In the genomic region with DNA sequence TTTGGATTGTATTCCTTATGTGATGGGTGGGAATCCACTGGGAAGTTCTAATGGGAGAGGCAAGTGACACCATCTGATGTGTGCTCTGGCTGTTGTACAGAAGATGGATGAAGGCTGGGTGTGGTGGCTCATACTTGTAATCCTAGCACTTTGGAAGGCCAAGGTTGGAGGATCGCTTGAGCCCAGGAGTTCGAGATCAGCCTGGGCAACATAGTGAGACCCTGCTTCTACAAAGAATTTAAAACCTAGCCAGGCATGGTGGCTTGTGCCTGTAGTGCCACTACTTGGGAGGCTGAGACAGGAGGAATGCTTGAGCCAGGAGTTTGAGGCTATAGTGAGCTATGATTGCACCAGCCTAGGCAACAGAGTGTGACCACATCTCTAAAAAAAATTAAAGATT, we compare ENCODE assay signal across 9 cellular contexts.
"Had no signal": no experiment of that assay in that cellular context is flagged by ENCODE, and none has a peak within 500 bp of the region (broad histone marks: within the 10 kb centered on the region; RNA-seq: fewer than 3 reads in every experiment).

No MANE protein-coding gene starts in this region.

- H3K4me3 Mint-ChIP-seq: HFFc6 had no signal

- H3K4me3 ChIP-seq: GM23248, HAP-1 had no signal

- H2AFZ ChIP-seq: GM23248 had no signal

- ATAC-seq: HCT116 had no signal

- H3K9me3 ChIP-seq: HAP-1 had no signal

- H3K36me3 ChIP-seq: HAP-1 had no signal

- H3K27ac ChIP-seq: HL-60 had no signal

- H3K4me1 ChIP-seq: HAP-1 had no signal

- H3K9ac ChIP-seq: GM23248 had no signal

- DNase-seq: GOT3, H7, HFFc6, IMR-90, KBM-7 had no signal

- H3K27ac Mint-ChIP-seq: HFFc6 had no signal
